Comparison of ENCODE assay signal across 21 cellular contexts in genomic region chr11:115207166-115207591, GRCh38.
A peak's percentile ranks its signal among the peaks of the same experiment; 100 is the strongest.
DNase-seq lines count a peak whose midpoint lies in the region; ATAC-seq and TF ChIP-seq lines count a peak whose summit lies in the region.
"Had no signal": no experiment of that assay in that cellular context is flagged by ENCODE, and none has a peak within 500 bp of the region (broad histone marks: within the 10 kb centered on the region; RNA-seq: fewer than 3 reads in every experiment).

No MANE protein-coding gene starts in this region.

- no peaks in the 10 kb centered on the region for H3F3A ChIP-seq in neural progenitor cell (ENCODE audit: low read depth)

- H3K9me3 ChIP-seq in WERI-Rb-1 (ENCODE audit: severe bottlenecking) (no peaks in the 10 kb centered on the region), neural progenitor cell (ENCODE audit: low read depth) (no peaks in the 10 kb centered on the region)
- H3K9me3 ChIP-seq: esophagus squamous epithelium had no signal

- H3K36me3 ChIP-seq in WERI-Rb-1, result no peaks in the 10 kb centered on the region
- H3K36me3 ChIP-seq in neural progenitor cell, result no peaks in the 10 kb centered on the region
- H3K36me3 ChIP-seq: esophagus squamous epithelium had no signal

- no peak overlapping the region for H3K9ac ChIP-seq in neural progenitor cell

- H3K9me3 Mint-ChIP-seq in neural progenitor cell, result no peaks in the 10 kb centered on the region
- H3K9me3 Mint-ChIP-seq: activated CD4-positive, alpha-beta memory T cell treated with anti-CD3 and anti-CD28 coated beads, Interleukin-2, amount 10 ng/mL, durations not matched to agents 7 days and 5 days; brain; natural killer cell treated with Interleukin-12 subunit alpha and Interleukin-12 subunit beta and Interleukin-15 and Interleukin-18, amount 100 ng/mL, for 72 hours had no signal

- CTCF ChIA-PET in HEK293T (lab: Yijun Ruan, JAX), result interaction anchor here (1.7 kb wide), 1 partner anchor 9 kb away, joined by 5 read pairs; no protein-coding TSS in a partner anchor

- peak overlapping the region; percentile 57 for H3K4me2 ChIP-seq in neural progenitor cell

- H3K79me2 ChIP-seq in neural progenitor cell (ENCODE audit: low read depth), result no peaks in the 10 kb centered on the region

- no peak for TF ChIP-seq CTCF in WERI-Rb-1 (IDR thresholded peaks at IDR 0.05; ENCODE audit: low read depth, low read length)
- no peak for TF ChIP-seq CTCF in neural progenitor cell (IDR thresholded peaks at IDR 0.05)

- H3K4me1 ChIP-seq in neural progenitor cell, result peaks cover 21% of the 10 kb centered on the region
- H3K4me1 ChIP-seq: esophagus squamous epithelium had no signal

- no peak for ATAC-seq in GM18505 (IDR thresholded peaks at IDR 0.05; ENCODE audit: unreplicated experiment)
- ATAC-seq in GM21423 (IDR thresholded peaks at IDR 0.05; ENCODE audit: unreplicated experiment), result no peak
- ATAC-seq: natural killer cell treated with Interleukin-12 subunit alpha and Interleukin-12 subunit beta and Interleukin-15 and Interleukin-18, amount 100 ng/mL, for 72 hours had no signal

- DNase-seq in HEK293T (ENCODE audit: extremely low spot score) (peak; percentile 32), NCI-H1436 (lab: John Stamatoyannopoulos, UW) (peak; percentile 38), WERI-Rb-1 (peak; percentile 73), neural progenitor cell (ENCODE audit: low spot score) (peak; percentile 50)
- DNase-seq in activated effector memory CD4-positive, alpha-beta T cell treated with Interleukin-2 at 50 U/mL for 16 hours, result no peak
- DNase-seq: activated CD4-positive, alpha-beta memory T cell treated with anti-CD3 and anti-CD28 coated beads, Interleukin-2, amount 10 ng/mL, durations not matched to agents 7 days and 5 days; activated gamma-delta T cell treated with Interleukin-2 at 50 U/mL for 16 hours; activated T-cell treated with anti-CD3 and anti-CD28 coated beads for 4 hours; effector memory CD4-positive, alpha-beta T cell; esophagus squamous epithelium; midbrain; NCI-H1092; NCI-H2171 treated with DMSO at 0.1 percent for 48 hours; NCI-H748 treated with DMSO at 0.1 percent for 48 hours; stimulated activated CD4-positive, alpha-beta T cell treated with anti-CD3 and anti-CD28 coated beads, Interleukin-2, amount 100 ng/mL, for 48 hours; stimulated activated naive CD4-positive, alpha-beta T cell had no signal

- H3K27ac ChIP-seq in WERI-Rb-1 (peak overlapping the region; percentile 87), neural progenitor cell (no peak overlapping the region)
- H3K27ac ChIP-seq: esophagus squamous epithelium, skin epidermis had no signal

- no peak overlapping the region for H3K27ac Mint-ChIP-seq in neural progenitor cell
- H3K27ac Mint-ChIP-seq: activated CD4-positive, alpha-beta memory T cell treated with anti-CD3 and anti-CD28 coated beads, Interleukin-2, amount 10 ng/mL, durations not matched to agents 7 days and 5 days; natural killer cell treated with Interleukin-12 subunit alpha and Interleukin-12 subunit beta and Interleukin-15 and Interleukin-18, amount 100 ng/mL, for 72 hours had no signal

- H3K27me3 ChIP-seq in WERI-Rb-1 (ENCODE audit: insufficient read depth, low read depth, severe bottlenecking) (no peaks in the 10 kb centered on the region), neural progenitor cell (no peaks in the 10 kb centered on the region)
- H3K27me3 ChIP-seq: esophagus squamous epithelium had no signal

- H3K4me3 Mint-ChIP-seq in neural progenitor cell, result no peak overlapping the region
- H3K4me3 Mint-ChIP-seq: activated CD4-positive, alpha-beta memory T cell treated with anti-CD3 and anti-CD28 coated beads, Interleukin-2, amount 10 ng/mL, durations not matched to agents 7 days and 5 days; brain; natural killer cell treated with Interleukin-12 subunit alpha and Interleukin-12 subunit beta and Interleukin-15 and Interleukin-18, amount 100 ng/mL, for 72 hours had no signal

- H3K36me3 Mint-ChIP-seq in neural progenitor cell, result peaks cover 11% of the 10 kb centered on the region
- H3K36me3 Mint-ChIP-seq: natural killer cell treated with Interleukin-12 subunit alpha and Interleukin-12 subunit beta and Interleukin-15 and Interleukin-18, amount 100 ng/mL, for 72 hours had no signal

- no peaks in the 10 kb centered on the region for H3K27me3 Mint-ChIP-seq in neural progenitor cell (ENCODE audit: insufficient read depth, low read depth)
- H3K27me3 Mint-ChIP-seq: brain had no signal

- POLR2A ChIA-PET in HEK293T (lab: Yijun Ruan, JAX), result no interaction called here

- H3K4me1 Mint-ChIP-seq in neural progenitor cell, result peaks cover 31% of the 10 kb centered on the region

- peak overlapping the region; percentile 40 for H3K4me3 ChIP-seq in WERI-Rb-1 (ENCODE audit: low read depth, low read length)
- no peak overlapping the region for H3K4me3 ChIP-seq in neural progenitor cell
- H3K4me3 ChIP-seq: esophagus squamous epithelium, skin epidermis had no signal

- no peaks in the 10 kb centered on the region for H4K20me1 ChIP-seq in neural progenitor cell (ENCODE audit: low read depth)

- TF ChIP-seq POLR2A in GM18505 (IDR thresholded peaks at IDR 0.05; ENCODE audit: borderline replicate concordance, extremely low read depth, insufficient read depth, insufficient read length), result no peak

- no peak overlapping the region for H2AFZ ChIP-seq in neural progenitor cell (replicated peaks)

TF ChIP-seq in HEK293T, 16 proteins besides CTCF, POLR2A, EP300 and RAD21:
- TF ChIP-seq ZNF384 (IDR thresholded peaks at IDR 0.05) (0 out of 2 replicates have a peak, but pooled peaks have one; percentile 29), HDGF (IDR thresholded peaks at IDR 0.05; ENCODE audit: borderline replicate concordance) (no peak)
